In genomic region chr17:7589891-7590611, GRCh38 we compare ENCODE assay signal across 8 cellular contexts. TPM values are rescaled to one million over a fixed set of nuclear protein-coding genes. Genes with fewer than 3 reads are reported as not detected.
DNase-seq lines count a peak whose midpoint lies in the region; ATAC-seq and TF ChIP-seq lines count a peak whose summit lies in the region.

Gene SOX15 (minus strand): TSS chr17:7590094. CDS start chr17:7589676, 418 bp downstream.

- H3K9ac ChIP-seq in neural progenitor cell = no peak within 1 kb of the TSS

- H3K4me3 ChIP-seq in BJ (ENCODE audit: low read depth, low read length) = peak within 1 kb of the TSS; percentile 22; the same call in 1 of the 2 replicates
- H3K4me3 ChIP-seq in epithelial cell of proximal tubule (ENCODE audit: low read depth, low read length) = peak within 1 kb of the TSS; percentile 21
- H3K4me3 ChIP-seq in neural progenitor cell = peak within 1 kb of the TSS; percentile 35

- H3K27me3 ChIP-seq in BJ (ENCODE audit: control insufficient read depth, insufficient read depth, low read length) (no peaks in the 10 kb centered on the region), neural progenitor cell (no peaks in the 10 kb centered on the region)

- no peak for ATAC-seq in GM21390 (IDR thresholded peaks at IDR 0.05; ENCODE audit: unreplicated experiment)

- H3K36me3 ChIP-seq in BJ (ENCODE audit: control insufficient read depth, insufficient read depth, low read length) = peaks cover 20% of the 10 kb centered on the region
- peaks cover 3% of the 10 kb centered on the region for H3K36me3 ChIP-seq in neural progenitor cell

- peaks cover 12% of the 10 kb centered on the region for H3K27me3 Mint-ChIP-seq in neural progenitor cell (ENCODE audit: insufficient read depth, low read depth)

- no peak for TF ChIP-seq CTCF in BJ (IDR thresholded peaks at IDR 0.05; ENCODE audit: insufficient read depth, low read depth, low read length)
- no peak for TF ChIP-seq CTCF in epithelial cell of proximal tubule (conservative IDR thresholded peaks at IDR 0.05; ENCODE audit: low read depth, low read length)
- TF ChIP-seq CTCF in neural progenitor cell (IDR thresholded peaks at IDR 0.05) = no peak
- no peak for TF ChIP-seq CTCF in GM10266 (IDR thresholded peaks at IDR 0.05; ENCODE audit: control insufficient read depth, insufficient read depth, low read depth, missing control alignments)

- H3K27ac Mint-ChIP-seq in neural progenitor cell = peak within 1 kb of the TSS; percentile 17

- peak within 1 kb of the TSS; percentile 70 for H3K4me2 ChIP-seq in neural progenitor cell

- peaks cover 68% of the 10 kb centered on the region for H3F3A ChIP-seq in neural progenitor cell (ENCODE audit: low read depth)

- no peak for DNase-seq in BJ (ENCODE audit: low read depth)
- DNase-seq in NCI-H226 = peak; percentile 82
- no peak for DNase-seq in epithelial cell of proximal tubule (ENCODE audit: low read depth)
- peak; percentile 54 for DNase-seq in neural progenitor cell (ENCODE audit: low spot score)
- no peak for DNase-seq in GM10266 (ENCODE audit: extremely low spot score)
- no peak for DNase-seq in activated effector memory CD4-positive, alpha-beta T cell treated with Interleukin-2 at 50 U/mL for 16 hours
- no peak for DNase-seq in activated CD4-positive, CD25-positive, alpha-beta regulatory T cell treated with anti-CD3 and anti-CD28 coated beads, Interleukin-2, amount 50 U/mL, for 72 hours

- POLR2A ChIA-PET in BJ (lab: Charles Lee) = interaction anchor here (1.1 kb wide), 1 partner anchor 17 kb away, joined by 5 read pairs; no protein-coding TSS in a partner anchor

- H3K36me3 Mint-ChIP-seq in neural progenitor cell = peaks cover 34% of the 10 kb centered on the region

- H3K4me1 ChIP-seq in neural progenitor cell = peaks cover 40% of the 10 kb centered on the region

- no peaks in the 10 kb centered on the region for H3K9me3 ChIP-seq in neural progenitor cell (ENCODE audit: low read depth)

- no peaks in the 10 kb centered on the region for H3K9me3 Mint-ChIP-seq in neural progenitor cell

- H3K4me1 Mint-ChIP-seq in neural progenitor cell = peaks cover 9% of the 10 kb centered on the region

- H3K4me3 Mint-ChIP-seq in neural progenitor cell = peak within 1 kb of the TSS; percentile 17

- H3K79me2 ChIP-seq in neural progenitor cell (ENCODE audit: low read depth) = peaks cover 18% of the 10 kb centered on the region

- peaks cover 5% of the 10 kb centered on the region for H4K20me1 ChIP-seq in neural progenitor cell (ENCODE audit: low read depth)

- CTCF ChIA-PET in BJ (lab: Yijun Ruan, JAX) = interaction anchor here (1.0 to 4.3 kb wide), 27 partner anchors 10 to 544 kb away, joined by 3 to 29 read pairs (median 7); partner anchors contain the start of genes CD68, FXR2, SENP3 and TNFSF13

- no peak within 1 kb of the TSS for H2AFZ ChIP-seq in neural progenitor cell (replicated peaks)

- H3K27ac ChIP-seq in neural progenitor cell = peak within 1 kb of the TSS; percentile 99

RNA-seq across cellular contexts. Expression of gene SOX15, which starts in this region (rescaled TPM):
- polyA plus RNA-seq in BJ (2011; rRNA removed) = 0.34 and 0.49 TPM in 2 replicates
- 0.14 and 0.21 TPM in 2 replicates for polyA minus RNA-seq in BJ (2011; rRNA and poly(A)+ RNA removed)
- total RNA-seq in epithelial cell of proximal tubule (18.7 and 19.0 TPM in 2 replicates), neural progenitor cell (ENCODE audit: low replicate concordance) (0.51 and 7.6 TPM in 2 replicates)

Comparison
In these comparisons a context has a peak if more than half of its experiments do, and no peak if none do; other contexts are left out.
1. DNase-seq: peak in NCI-H226 (single experiment) and neural progenitor cell (single experiment); none in BJ (single experiment), epithelial cell of proximal tubule (single experiment), GM10266 (single experiment), activated effector memory CD4-positive, alpha-beta T cell treated with Interleukin-2 at 50 U/mL for 16 hours (single experiment) and activated CD4-positive, CD25-positive, alpha-beta regulatory T cell treated with anti-CD3 and anti-CD28 coated beads, Interleukin-2, amount 50 U/mL, for 72 hours (single experiment).
2. Peak in every context shown above with its lines, with median percentiles within 50 percentile points of each other: H3K4me3 ChIP-seq.